23 cellular contexts compared by ENCODE assay signal in genomic region chr5:169910393-169910792, GRCh38.
DNase-seq lines count a peak whose midpoint lies in the region; ATAC-seq, FAIRE-seq and TF ChIP-seq lines count a peak whose summit lies in the region.
"Had no signal": no experiment of that assay in that cellular context is flagged by ENCODE, and none has a peak within 500 bp of the region (broad histone marks: within the 10 kb centered on the region; RNA-seq: fewer than 3 reads in every experiment).

No MANE protein-coding gene starts in this region.

- FAIRE-seq in kidney (lab: Jason Lieb, UNC), result no peak
- FAIRE-seq: A549, GM12878 had no signal

- peaks cover 29% of the 10 kb centered on the region for H3K4me1 Mint-ChIP-seq in glutamatergic neuron (ENCODE audit: low read depth, unreplicated experiment)

- H3K9ac ChIP-seq in kidney (ENCODE audit: low read length in 2 of 2), result no peak overlapping the region
- H3K9ac ChIP-seq: BLaER1 treated with 17β-estradiol and CSF1 and Interleukin-3, amounts not matched to agents 10 nM and 100 nM had no signal

- peak overlapping the region; percentile 75 for H3K27ac Mint-ChIP-seq in glutamatergic neuron (ENCODE audit: unreplicated experiment)
- H3K27ac Mint-ChIP-seq: CD4-positive, alpha-beta T cell had no signal

- DNase-seq in glutamatergic neuron (no peak), retina (peak; percentile 38), kidney (no peak), DMS79 (lab: John Stamatoyannopoulos, UW) (no peak)
- DNase-seq: AML-193; CD4-positive, alpha-beta T cell; DMS53; GDM1; GOT3; IMR-90; KG1; MG63; NCI-H2029; Peyer's patch; SIG-M5 had no signal

- peaks cover 3% of the 10 kb centered on the region for H3K27me3 Mint-ChIP-seq in glutamatergic neuron (ENCODE audit: unreplicated experiment)
- H3K27me3 Mint-ChIP-seq: CD4-positive, alpha-beta T cell had no signal

- H3K4me3 Mint-ChIP-seq in glutamatergic neuron (ENCODE audit: unreplicated experiment), result no peak overlapping the region
- H3K4me3 Mint-ChIP-seq: CD4-positive, alpha-beta T cell had no signal

- H3K9me3 Mint-ChIP-seq in glutamatergic neuron (ENCODE audit: unreplicated experiment), result peaks cover 5% of the 10 kb centered on the region
- H3K9me3 Mint-ChIP-seq: CD4-positive, alpha-beta T cell had no signal

- no peaks in the 10 kb centered on the region for H3K4me1 ChIP-seq in HEK293 (ENCODE audit: control insufficient read depth, insufficient read depth, low read length)
- H3K4me1 ChIP-seq in kidney (ENCODE audit: control insufficient read depth in 1 of 2, insufficient read depth in 1 of 2, low read depth in 1 of 2, low read length in 2 of 2), result no peaks in the 10 kb centered on the region
- H3K4me1 ChIP-seq: A549; BLaER1 treated with 17β-estradiol and CSF1 and Interleukin-3, amounts not matched to agents 10 nM and 100 nM; HAP-1; Peyer's patch had no signal

- POLR2A ChIA-PET in HEK293 (lab: Yijun Ruan, JAX), result no interaction called here

- H3K9me3 ChIP-seq in HEK293 (ENCODE audit: control insufficient read depth, insufficient read depth, low read depth, low read length) (no peaks in the 10 kb centered on the region), kidney (ENCODE audit: control insufficient read depth in 1 of 2, low read length in 2 of 2) (no peaks in the 10 kb centered on the region)
- H3K9me3 ChIP-seq: A549; BLaER1 treated with 17β-estradiol and CSF1 and Interleukin-3, amounts not matched to agents 10 nM and 100 nM; HAP-1; MG63; Peyer's patch had no signal

- H3K36me3 Mint-ChIP-seq in glutamatergic neuron (ENCODE audit: unreplicated experiment), result no peaks in the 10 kb centered on the region

- H3K27ac ChIP-seq in HEK293 (ENCODE audit: extremely low read depth, low read depth, low read length) (no peak overlapping the region), angular gyrus (ENCODE audit: low read depth, low read length) (peak overlapping the region; percentile 49), kidney (ENCODE audit: low read depth in 2 of 2, low read length in 2 of 2) (no peak overlapping the region)
- H3K27ac ChIP-seq: A549; BLaER1 treated with 17β-estradiol and CSF1 and Interleukin-3, amounts not matched to agents 10 nM and 100 nM; Peyer's patch; SK-N-MC had no signal

- CTCF ChIA-PET in HEK293 (lab: Yijun Ruan, JAX), result interaction anchor here (1.9 kb wide), 1 partner anchor 70 kb away, joined by 6 read pairs; the partner anchor contains the start of gene INSYN2B

- no peak overlapping the region for H3K4me3 ChIP-seq in HEK293 (ENCODE audit: low read depth, low read length)
- no peak overlapping the region for H3K4me3 ChIP-seq in kidney (ENCODE audit: low read length in 2 of 2)
- H3K4me3 ChIP-seq: A549; BLaER1 treated with 17β-estradiol and CSF1 and Interleukin-3, amounts not matched to agents 10 nM and 100 nM; GM12878; HAP-1; MG63; Peyer's patch; SK-N-MC had no signal

- no peak for ATAC-seq in GM18517 (IDR thresholded peaks at IDR 0.05; ENCODE audit: unreplicated experiment)
- ATAC-seq: A549, GM12878 had no signal

- TF ChIP-seq CTCF in HEK293 (tag by site-specific recombination; IDR thresholded peaks at IDR 0.05) (no peak), glutamatergic neuron (IDR thresholded peaks at IDR 0.05; ENCODE audit: partially characterized antibody, unreplicated experiment) (no peak), kidney (IDR thresholded peaks at IDR 0.05; ENCODE audit: borderline replicate concordance, extremely low read depth, insufficient read depth) (no peak)

- H3K36me3 ChIP-seq in HEK293 (ENCODE audit: control insufficient read depth in 2 of 2, insufficient read depth in 1 of 2, low read length in 2 of 2) (no peaks in the 10 kb centered on the region), kidney (ENCODE audit: control insufficient read depth in 1 of 2, insufficient read depth in 2 of 2, low read length in 2 of 2) (no peaks in the 10 kb centered on the region)
- H3K36me3 ChIP-seq: HAP-1, MG63, Peyer's patch had no signal

- intact Hi-C loops in kidney (cut with DNase I), result no loop called here

TF ChIP-seq in HEK293, 187 proteins besides CTCF, POLR2A, EP300 and RAD21:
- TF ChIP-seq ZNF404 (tag by site-specific recombination; IDR thresholded peaks at IDR 0.05) (no peak), KLF17 (tag by site-specific recombination; IDR thresholded peaks at IDR 0.05) (no peak), SCRT2 (tag by site-specific recombination; IDR thresholded peaks at IDR 0.05) (peak; percentile 78), ZNF175 (tag by site-specific recombination; IDR thresholded peaks at IDR 0.05) (no peak), ZNF354C (tag by site-specific recombination; IDR thresholded peaks at IDR 0.05; ENCODE audit: borderline replicate concordance, low read depth) (no peak), ZNF311 (tag by site-specific recombination; IDR thresholded peaks at IDR 0.05; ENCODE audit: borderline replicate concordance) (no peak), PRDM4 (tag by site-specific recombination; IDR thresholded peaks at IDR 0.05) (peak; percentile 86), FEZF1 (tag by site-specific recombination; IDR thresholded peaks at IDR 0.05) (peak; percentile 91), ZNF747 (tag by site-specific recombination; IDR thresholded peaks at IDR 0.05) (no peak), ZIC2 (tag by site-specific recombination; IDR thresholded peaks at IDR 0.05) (peak; percentile 94)
